ENCODE assay signal across 8 cellular contexts in genomic region chr5:32312194-32312681, GRCh38. TPM values are rescaled to one million over a fixed set of nuclear protein-coding genes. Genes with fewer than 3 reads are reported as not detected.
DNase-seq lines count a peak whose midpoint lies in the region; ATAC-seq and TF ChIP-seq lines count a peak whose summit lies in the region.

No MANE protein-coding gene starts in this region.

- peak overlapping the region; percentile 6 for H3K27ac Mint-ChIP-seq in neural progenitor cell

- H3K27me3 ChIP-seq in OCI-LY1 (ENCODE audit: insufficient read depth, low read length) (no peaks in the 10 kb centered on the region), foreskin keratinocyte (no peaks in the 10 kb centered on the region), neural progenitor cell (no peaks in the 10 kb centered on the region), thymus (ENCODE audit: control insufficient read depth, insufficient read depth) (no peaks in the 10 kb centered on the region)

- H3K36me3 Mint-ChIP-seq in neural progenitor cell: peaks cover 14% of the 10 kb centered on the region

- DNase-seq in AG10803 (ENCODE audit: low read depth) (peak; percentile 70), foreskin keratinocyte (no peak), neural progenitor cell (ENCODE audit: low spot score) (peak; percentile 67)
- peak; percentile 4 for DNase-seq in activated gamma-delta T cell treated with anti-CD3 and anti-CD28 coated beads, Interleukin-2, amount 50 U/mL, for 16 hours (ENCODE audit: low read depth)

- WGBS in thymus: under 1% methylated on average over 46 of the region's 46 CpGs

- H3K9me3 Mint-ChIP-seq in neural progenitor cell: no peaks in the 10 kb centered on the region

- ATAC-seq in GM19023 (IDR thresholded peaks at IDR 0.05; ENCODE audit: unreplicated experiment) (peak; percentile 30), HG03196 (IDR thresholded peaks at IDR 0.05; ENCODE audit: unreplicated experiment) (peak; percentile 18), foreskin keratinocyte (peak; percentile 35)

- TF ChIP-seq CTCF in AG10803 (conservative IDR thresholded peaks at IDR 0.05; ENCODE audit: low read length): no peak
- TF ChIP-seq CTCF in OCI-LY1 (IDR thresholded peaks at IDR 0.05; ENCODE audit: low read length): no peak
- no peak for TF ChIP-seq CTCF in foreskin keratinocyte (conservative IDR thresholded peaks at IDR 0.05)
- no peak for TF ChIP-seq CTCF in neural progenitor cell (IDR thresholded peaks at IDR 0.05)

- H2AFZ ChIP-seq in OCI-LY1 (ENCODE audit: low read length): no peak overlapping the region
- H2AFZ ChIP-seq in neural progenitor cell (replicated peaks): peak overlapping the region; percentile 93

- H3K9me2 ChIP-seq in OCI-LY1 (ENCODE audit: low read depth, low read length): no peaks in the 10 kb centered on the region

- peak overlapping the region; percentile 93 for H3K4me3 Mint-ChIP-seq in neural progenitor cell

- peak overlapping the region; percentile 70 for H3K4me2 ChIP-seq in OCI-LY1 (ENCODE audit: low read length)
- H3K4me2 ChIP-seq in neural progenitor cell: peak overlapping the region; percentile 86

- H3K36me3 ChIP-seq in OCI-LY1 (ENCODE audit: insufficient read depth, low read length): peaks cover 10% of the 10 kb centered on the region; the same call in 1 of the 2 replicates
- no peaks in the 10 kb centered on the region for H3K36me3 ChIP-seq in neural progenitor cell
- no peaks in the 10 kb centered on the region for H3K36me3 ChIP-seq in thymus (ENCODE audit: control insufficient read depth, insufficient read depth)

- peaks cover 35% of the 10 kb centered on the region for H3K79me2 ChIP-seq in OCI-LY1 (ENCODE audit: insufficient read depth, low read length)
- H3K79me2 ChIP-seq in neural progenitor cell (ENCODE audit: low read depth): peaks cover 51% of the 10 kb centered on the region

- H3K4me1 Mint-ChIP-seq in neural progenitor cell: peaks cover 10% of the 10 kb centered on the region

- peak overlapping the region; percentile 70 for H3K9ac ChIP-seq in OCI-LY1 (ENCODE audit: low read length)
- peak overlapping the region; percentile 82 for H3K9ac ChIP-seq in neural progenitor cell

- peaks cover 2% of the 10 kb centered on the region for H3K27me3 Mint-ChIP-seq in neural progenitor cell (ENCODE audit: insufficient read depth, low read depth)

- peaks cover 41% of the 10 kb centered on the region for H3K4me1 ChIP-seq in OCI-LY1 (ENCODE audit: insufficient read depth, low read length, severe bottlenecking)
- peaks cover 4% of the 10 kb centered on the region for H3K4me1 ChIP-seq in foreskin keratinocyte
- H3K4me1 ChIP-seq in neural progenitor cell: peaks cover 9% of the 10 kb centered on the region
- peaks cover 6% of the 10 kb centered on the region for H3K4me1 ChIP-seq in thymus (ENCODE audit: control insufficient read depth, insufficient read depth, low read length)

- H3K27ac ChIP-seq in OCI-LY1 (ENCODE audit: low read depth, low read length, poor library complexity, severe bottlenecking) (peak overlapping the region; percentile 79), foreskin keratinocyte (no peak overlapping the region), neural progenitor cell (peak overlapping the region; percentile 90), thymus (ENCODE audit: low read depth) (peak overlapping the region; percentile 87)

- peak overlapping the region; percentile 79 for H3K4me3 ChIP-seq in AG10803 (ENCODE audit: low read length)
- peak overlapping the region; percentile 83 for H3K4me3 ChIP-seq in OCI-LY1 (ENCODE audit: low read depth, low read length, poor library complexity, severe bottlenecking)
- peak overlapping the region; percentile 100 for H3K4me3 ChIP-seq in neural progenitor cell
- peak overlapping the region; percentile 63 for H3K4me3 ChIP-seq in thymus (ENCODE audit: low read length)

- no peaks in the 10 kb centered on the region for H4K20me1 ChIP-seq in OCI-LY1 (ENCODE audit: insufficient read depth, low read length)
- H4K20me1 ChIP-seq in neural progenitor cell (ENCODE audit: low read depth): peaks cover 16% of the 10 kb centered on the region

- H3K9me3 ChIP-seq in OCI-LY1 (ENCODE audit: low read length) (no peaks in the 10 kb centered on the region), neural progenitor cell (ENCODE audit: low read depth) (no peaks in the 10 kb centered on the region), thymus (ENCODE audit: control insufficient read depth) (no peaks in the 10 kb centered on the region)

- no peaks in the 10 kb centered on the region for H3F3A ChIP-seq in OCI-LY1 (ENCODE audit: insufficient read depth, low read length)
- peaks cover 14% of the 10 kb centered on the region for H3F3A ChIP-seq in neural progenitor cell (ENCODE audit: low read depth)

RNA-seq across cellular contexts. Expression of gene MTMR12, which starts 0.5 kb away (rescaled TPM):
- 17.1 and 19.3 TPM in 2 replicates for total RNA-seq in foreskin keratinocyte
- polyA plus RNA-seq in foreskin keratinocyte: 4.5 and 5.7 TPM in 2 replicates
- 20.0 and 22.0 TPM in 2 replicates for total RNA-seq in neural progenitor cell (ENCODE audit: low replicate concordance)
- 11.7 TPM for polyA plus RNA-seq in thymus

Comparison
In these comparisons a context has a peak if more than half of its experiments do, and no peak if none do; other contexts are left out.
1. DNase-seq: peak in AG10803 (single experiment), activated gamma-delta T cell treated with anti-CD3 and anti-CD28 coated beads, Interleukin-2, amount 50 U/mL, for 16 hours (single experiment) and neural progenitor cell (single experiment); none in foreskin keratinocyte (0 of 2).
2. Peak in every context shown above with its lines, with median percentiles within 50 percentile points of each other: H3K4me3 ChIP-seq and ATAC-seq.